8 cellular contexts compared by ENCODE assay signal in the genomic region with DNA sequence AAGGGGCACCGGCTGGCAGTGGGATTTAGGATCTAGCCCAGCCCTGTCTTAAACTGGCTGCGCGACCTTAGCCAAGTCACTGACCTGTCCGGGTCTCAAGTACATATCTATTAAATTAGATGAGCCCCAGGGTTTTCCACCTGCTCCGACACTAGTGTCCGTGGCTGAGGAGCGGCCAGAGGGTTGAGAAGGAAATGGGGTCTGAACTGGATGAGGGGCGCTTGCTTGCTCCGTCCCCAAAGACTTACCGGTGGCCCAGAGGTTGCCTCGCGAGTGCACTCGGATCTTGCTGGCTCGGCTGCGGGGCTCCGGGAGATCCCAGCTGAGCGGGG. TPM values are rescaled to one million over a fixed set of nuclear protein-coding genes. Genes with fewer than 3 reads are reported as not detected.
A peak's percentile ranks its signal among the peaks of the same experiment; 100 is the strongest.
DNase-seq lines count a peak whose midpoint lies in the region; ATAC-seq and TF ChIP-seq lines count a peak whose summit lies in the region.

No MANE protein-coding gene starts in this region.

- peak overlapping the region; percentile 74 for H2AFZ ChIP-seq in KMS-11 (ENCODE audit: low read depth)

- no peaks in the 10 kb centered on the region for H3K9me3 Mint-ChIP-seq in dendritic cell treated with granulocyte-macrophage colony-stimulating factor and Interleukin-4, amounts not matched to agents 40 ng/mL and 50 ng/mL, for 4 days
- no peaks in the 10 kb centered on the region for H3K9me3 Mint-ChIP-seq in natural killer cell treated with Interleukin-12 subunit alpha and Interleukin-12 subunit beta and Interleukin-15 and Interleukin-18, amount 100 ng/mL, for 72 hours

- H3K27me3 Mint-ChIP-seq in dendritic cell treated with granulocyte-macrophage colony-stimulating factor and Interleukin-4, amounts not matched to agents 40 ng/mL and 50 ng/mL, for 4 days, result peaks cover 5% of the 10 kb centered on the region
- H3K27me3 Mint-ChIP-seq in natural killer cell treated with Interleukin-12 subunit alpha and Interleukin-12 subunit beta and Interleukin-15 and Interleukin-18, amount 100 ng/mL, for 72 hours, result no peaks in the 10 kb centered on the region

- H3K27ac Mint-ChIP-seq in dendritic cell treated with granulocyte-macrophage colony-stimulating factor and Interleukin-4, amounts not matched to agents 40 ng/mL and 50 ng/mL, for 4 days, result peak overlapping the region; percentile 71
- peak overlapping the region in 1 of 2 donors; percentile 41 for H3K27ac Mint-ChIP-seq in natural killer cell treated with Interleukin-12 subunit alpha and Interleukin-12 subunit beta and Interleukin-15 and Interleukin-18, amount 100 ng/mL, for 72 hours

- TF ChIP-seq CTCF in BE2C (IDR thresholded peaks at IDR 0.05; ENCODE audit: low read depth, low read length) (no peak), KMS-11 (conservative IDR thresholded peaks at IDR 0.05; ENCODE audit: low read depth, low read length) (no peak)

- H3K4me1 Mint-ChIP-seq in dendritic cell treated with granulocyte-macrophage colony-stimulating factor and Interleukin-4, amounts not matched to agents 40 ng/mL and 50 ng/mL, for 4 days (ENCODE audit: low read depth), result peaks cover 56% of the 10 kb centered on the region
- peaks cover 41% of the 10 kb centered on the region in 2 donors for H3K4me1 Mint-ChIP-seq in natural killer cell treated with Interleukin-12 subunit alpha and Interleukin-12 subunit beta and Interleukin-15 and Interleukin-18, amount 100 ng/mL, for 72 hours (ENCODE audit: low read depth in 2 of 2)

- H3K4me3 ChIP-seq in BE2C (ENCODE audit: low read depth, low read length) (peak overlapping the region; percentile 65), KMS-11 (IDR thresholded peaks at IDR 0.05; ENCODE audit: insufficient read depth, low read depth, low read length) (no peak overlapping the region)

- no peaks in the 10 kb centered on the region for H3K27me3 ChIP-seq in BE2C
- H3K27me3 ChIP-seq in KMS-11 (ENCODE audit: insufficient read depth, low read depth), result no peaks in the 10 kb centered on the region

- ATAC-seq in natural killer cell treated with Interleukin-12 subunit alpha and Interleukin-12 subunit beta and Interleukin-15 and Interleukin-18, amount 100 ng/mL, for 72 hours, result no peak
- no peak for ATAC-seq in GM19397 (IDR thresholded peaks at IDR 0.05; ENCODE audit: unreplicated experiment)

- no peaks in the 10 kb centered on the region for H3K9me3 ChIP-seq in BE2C

- H3K4me3 Mint-ChIP-seq in dendritic cell treated with granulocyte-macrophage colony-stimulating factor and Interleukin-4, amounts not matched to agents 40 ng/mL and 50 ng/mL, for 4 days, result peak overlapping the region; percentile 76
- H3K4me3 Mint-ChIP-seq in natural killer cell treated with Interleukin-12 subunit alpha and Interleukin-12 subunit beta and Interleukin-15 and Interleukin-18, amount 100 ng/mL, for 72 hours, result peak overlapping the region; percentile 77

- H3K36me3 Mint-ChIP-seq in dendritic cell treated with granulocyte-macrophage colony-stimulating factor and Interleukin-4, amounts not matched to agents 40 ng/mL and 50 ng/mL, for 4 days (ENCODE audit: low read depth), result peaks cover 30% of the 10 kb centered on the region
- no peaks in the 10 kb centered on the region for H3K36me3 Mint-ChIP-seq in natural killer cell treated with Interleukin-12 subunit alpha and Interleukin-12 subunit beta and Interleukin-15 and Interleukin-18, amount 100 ng/mL, for 72 hours

- peak overlapping the region; percentile 89; the same call in 1 of the 2 replicates for H3K27ac ChIP-seq in KMS-11

- H4K20me1 ChIP-seq in KMS-11 (ENCODE audit: insufficient read depth), result no peaks in the 10 kb centered on the region

- H3K4me1 ChIP-seq in BE2C, result peaks cover 9% of the 10 kb centered on the region
- H3K4me1 ChIP-seq in KMS-11 (ENCODE audit: low read depth, poor library complexity, severe bottlenecking), result peaks cover 56% of the 10 kb centered on the region

- intact Hi-C loops in dendritic cell treated with granulocyte-macrophage colony-stimulating factor and Interleukin-4, amounts not matched to agents 40 ng/mL and 50 ng/mL, for 4 days (cut with micrococcal nuclease), result loop anchor here (5.0 kb wide), 2 partner anchors 60 to 220 kb away; a partner anchor contains a TSS

- H3K36me3 ChIP-seq in BE2C (peaks cover 4% of the 10 kb centered on the region; the same call in 1 of the 2 replicates), KMS-11 (ENCODE audit: insufficient read depth) (no peaks in the 10 kb centered on the region)

- DNase-seq in BE2C, result no peak
- no peak for DNase-seq in natural killer cell treated with Interleukin-12 subunit alpha and Interleukin-12 subunit beta and Interleukin-15 and Interleukin-18, amount 100 ng/mL, for 72 hours (ENCODE audit: low spot score)
- no peak for DNase-seq in SIG-M5 treated with dmso at 0.1 percent for 504 hours (lab: John Stamatoyannopoulos, UW; ENCODE audit: unreplicated experiment)
- DNase-seq in DMS79 (lab: John Stamatoyannopoulos, UW), result no peak
- no peak for DNase-seq in LoVo (ENCODE audit: low spot score)

- H3K4me2 ChIP-seq in KMS-11, result peak overlapping the region; percentile 82

- H3K79me2 ChIP-seq in KMS-11 (ENCODE audit: insufficient read depth, low read depth), result peaks cover 12% of the 10 kb centered on the region; the same call in 1 of the 2 replicates

- H3K9ac ChIP-seq in KMS-11, result peak overlapping the region; percentile 88; the same call in 1 of the 2 replicates

RNA-seq across cellular contexts. Expression of a gene that starts 0.3 kb away (rescaled TPM):
- polyA plus RNA-seq in BE2C (2012; ENCODE audit: insufficient read depth, insufficient read length, low read depth), result 6.4 TPM
- 1 to 10 TPM; 3.8 to 7.1 TPM for total RNA-seq in natural killer cell treated with Interleukin-12 subunit alpha and Interleukin-12 subunit beta and Interleukin-15 and Interleukin-18, amount 100 ng/mL, for 72 hours

RNA-seq across cellular contexts. Expression of a gene that starts 3.6 kb away (rescaled TPM):
- polyA plus RNA-seq in BE2C (2012; ENCODE audit: insufficient read depth, insufficient read length, low read depth), result 37.9 TPM
- total RNA-seq in natural killer cell treated with Interleukin-12 subunit alpha and Interleukin-12 subunit beta and Interleukin-15 and Interleukin-18, amount 100 ng/mL, for 72 hours, result 10 to 100 TPM; 19.7 to 41.2 TPM

RNA-seq across cellular contexts. Expression of a gene that starts 56.9 kb away (rescaled TPM):
- 24.2 TPM for polyA plus RNA-seq in BE2C (2012; ENCODE audit: insufficient read depth, insufficient read length, low read depth)
- 1 to 10 TPM; 5.5 to 9.2 TPM for total RNA-seq in natural killer cell treated with Interleukin-12 subunit alpha and Interleukin-12 subunit beta and Interleukin-15 and Interleukin-18, amount 100 ng/mL, for 72 hours

RNA-seq across cellular contexts. Expression of a gene that starts 58.2 kb away (rescaled TPM):
- 121 TPM for polyA plus RNA-seq in BE2C (2012; ENCODE audit: insufficient read depth, insufficient read length, low read depth)
- total RNA-seq in natural killer cell treated with Interleukin-12 subunit alpha and Interleukin-12 subunit beta and Interleukin-15 and Interleukin-18, amount 100 ng/mL, for 72 hours, result 100 to 1,000 TPM in 1 of 2 donors, 10 to 100 TPM in 1; 73.0 to 114 TPM
